Comparison of ENCODE assay signal across 8 cellular contexts in genomic region chr14:24093901-24094838, GRCh38. TPM values are rescaled to one million over a fixed set of nuclear protein-coding genes. Genes with fewer than 3 reads are reported as not detected.
DNase-seq lines count a peak whose midpoint lies in the region; ATAC-seq and TF ChIP-seq lines count a peak whose summit lies in the region.

PCK2 (plus strand) TSS chr14:24094311; CDS start chr14:24094406, 95 bp downstream.

- peaks cover 19% of the 10 kb centered on the region for H3K36me3 Mint-ChIP-seq in activated T-helper 2 cell treated with anti-CD3 and anti-CD28 coated beads, Interferon-gamma antibody, Interleukin-2, Interleukin-4, amounts not matched to agents 10 μg/mL and 5 μg/mL and 100 μg/mL, durations not matched to agents 14 hours and 24 hours and 36 hours (ENCODE audit: low read depth)
- no peaks in the 10 kb centered on the region for H3K36me3 Mint-ChIP-seq in nephron progenitor cell (ENCODE audit: low read depth)

- intact Hi-C loops in activated T-helper 2 cell treated with anti-CD3 and anti-CD28 coated beads, Interferon-gamma antibody, Interleukin-2, Interleukin-4, amounts not matched to agents 10 μg/mL and 5 μg/mL and 100 μg/mL, durations not matched to agents 14 hours and 24 hours and 36 hours (cut with micrococcal nuclease): loop anchor here (1.0 to 10.0 kb wide), 3 partner anchors 41 to 341 kb away; partner anchors contain the start of gene DHRS4L2
- intact Hi-C loops in stomach (cut with DNase I; ENCODE audit: low total_unique reads): no loop called here

- peaks cover 29% of the 10 kb centered on the region for H3K4me1 ChIP-seq in Karpas-422 (ENCODE audit: low read length)
- H3K4me1 ChIP-seq in stomach: peaks cover 10 to 54% (median 39%) of the 10 kb centered on the region in 4 donors

- no peaks in the 10 kb centered on the region for H4K20me1 ChIP-seq in Karpas-422 (ENCODE audit: insufficient read depth, low read depth, low read length)

- WGBS in stomach, 5 donors: 0% methylated on average over 47 to 68 of the region's 68 CpGs

- POLR2A ChIA-PET in RWPE1 (lab: Yijun Ruan, JAX; ENCODE audit: low non-redundant PET): interaction anchor here (0.6 to 1.4 kb wide), 6 partner anchors 15 to 539 kb away, joined by 3 to 5 read pairs (median 4); partner anchors contain the start of genes DCAF11 and EMC9

- peaks cover 18% of the 10 kb centered on the region for H3K79me2 ChIP-seq in Karpas-422 (ENCODE audit: low read length)

- H3K9me3 ChIP-seq in Karpas-422 (ENCODE audit: low read length) (no peaks in the 10 kb centered on the region), stomach (no peaks in the 10 kb centered on the region)

- peak in 1 of 4 donors; percentile 26 for TF ChIP-seq POLR2A in stomach (IDR thresholded peaks at IDR 0.05)

- H2AFZ ChIP-seq in Karpas-422 (ENCODE audit: low read length): no peak within 1 kb of the TSS

- H3K4me3 ChIP-seq in Karpas-422 (ENCODE audit: low read length) (peak within 1 kb of the TSS; percentile 95), fibroblast of the aortic adventitia (ENCODE audit: low read depth, low read length) (peak within 1 kb of the TSS; percentile 87), stomach (peak within 1 kb of the TSS; percentile 70 to 85 (median 74))

- peak within 1 kb of the TSS; percentile 98 for H3K27ac Mint-ChIP-seq in activated T-helper 2 cell treated with anti-CD3 and anti-CD28 coated beads, Interferon-gamma antibody, Interleukin-2, Interleukin-4, amounts not matched to agents 10 μg/mL and 5 μg/mL and 100 μg/mL, durations not matched to agents 14 hours and 24 hours and 36 hours
- peak within 1 kb of the TSS; percentile 99 for H3K27ac Mint-ChIP-seq in nephron progenitor cell

- H3K36me3 ChIP-seq in Karpas-422 (ENCODE audit: insufficient read depth, low read length) (0 out of 2 replicates have a peak, but pooled peaks cover 4% of the 10 kb centered on the region), stomach (peaks cover 0 to 14% (median 14%) of the 10 kb centered on the region in 4 donors)

- H3K9ac ChIP-seq in Karpas-422 (ENCODE audit: low read length): peak within 1 kb of the TSS; percentile 97

- H3K27ac ChIP-seq in Karpas-422 (ENCODE audit: low read length) (peak within 1 kb of the TSS; percentile 91), RWPE1 (peak within 1 kb of the TSS; percentile 88), stomach (peak within 1 kb of the TSS; percentile 94 to 99 (median 95))

- TF ChIP-seq CTCF in RWPE1 (conservative IDR thresholded peaks at IDR 0.05; ENCODE audit: low read depth): no peak
- no peak for TF ChIP-seq CTCF in fibroblast of the aortic adventitia (IDR thresholded peaks at IDR 0.05; ENCODE audit: insufficient read depth, low read length)
- TF ChIP-seq CTCF in nephron progenitor cell (IDR thresholded peaks at IDR 0.05): no peak
- TF ChIP-seq CTCF in stomach (IDR thresholded peaks at IDR 0.05): peak in 1 of 7 experiments; percentile 8

- CTCF ChIA-PET in RWPE1 (lab: Yijun Ruan, JAX): interaction anchor here (0.6 to 6.1 kb wide), 5 partner anchors 15 to 271 kb away, joined by 3 to 51 read pairs (median 4); no protein-coding TSS in a partner anchor

- peak; percentile 38 for DNase-seq in DMS114 treated with DMSO at 0.1 percent for 48 hours (lab: John Stamatoyannopoulos, UW; ENCODE audit: unreplicated experiment)
- DNase-seq in Karpas-422: peak; percentile 96
- peak; percentile 97 for DNase-seq in RWPE1 (ENCODE audit: low spot score)
- DNase-seq in activated T-helper 2 cell treated with anti-CD3 and anti-CD28 coated beads, Interferon-gamma antibody, Interleukin-2, Interleukin-4, amounts not matched to agents 10 μg/mL and 5 μg/mL and 100 μg/mL, durations not matched to agents 14 hours and 24 hours and 36 hours (ENCODE audit: low spot score): peak; percentile 68
- peak; percentile 92 for DNase-seq in fibroblast of the aortic adventitia (ENCODE audit: low read depth)
- peak; percentile 85 for DNase-seq in nephron progenitor cell
- DNase-seq in stomach: peak; percentile 94

- peak within 1 kb of the TSS; percentile 97 for H3K4me3 Mint-ChIP-seq in activated T-helper 2 cell treated with anti-CD3 and anti-CD28 coated beads, Interferon-gamma antibody, Interleukin-2, Interleukin-4, amounts not matched to agents 10 μg/mL and 5 μg/mL and 100 μg/mL, durations not matched to agents 14 hours and 24 hours and 36 hours (ENCODE audit: low read depth)
- peak within 1 kb of the TSS; percentile 96 for H3K4me3 Mint-ChIP-seq in nephron progenitor cell

- peak; percentile 50 for ATAC-seq in GM21737 (IDR thresholded peaks at IDR 0.05; ENCODE audit: unreplicated experiment)

- H3K9me3 Mint-ChIP-seq in activated T-helper 2 cell treated with anti-CD3 and anti-CD28 coated beads, Interferon-gamma antibody, Interleukin-2, Interleukin-4, amounts not matched to agents 10 μg/mL and 5 μg/mL and 100 μg/mL, durations not matched to agents 14 hours and 24 hours and 36 hours: no peaks in the 10 kb centered on the region
- H3K9me3 Mint-ChIP-seq in nephron progenitor cell: no peaks in the 10 kb centered on the region

- H3K4me2 ChIP-seq in Karpas-422 (ENCODE audit: low read depth, low read length, poor library complexity, severe bottlenecking): peak within 1 kb of the TSS; percentile 95

- TF ChIP-seq EP300 in stomach (IDR thresholded peaks at IDR 0.05): no peak

- no peaks in the 10 kb centered on the region for H3K27me3 ChIP-seq in Karpas-422 (ENCODE audit: low read length)
- no peaks in the 10 kb centered on the region for H3K27me3 ChIP-seq in stomach

- H3K9me2 ChIP-seq in Karpas-422 (replicated peaks; ENCODE audit: insufficient read depth, low read length): no peaks in the 10 kb centered on the region

- no peaks in the 10 kb centered on the region for H3K27me3 Mint-ChIP-seq in activated T-helper 2 cell treated with anti-CD3 and anti-CD28 coated beads, Interferon-gamma antibody, Interleukin-2, Interleukin-4, amounts not matched to agents 10 μg/mL and 5 μg/mL and 100 μg/mL, durations not matched to agents 14 hours and 24 hours and 36 hours (ENCODE audit: low read depth)
- peaks cover 12% of the 10 kb centered on the region for H3K27me3 Mint-ChIP-seq in nephron progenitor cell (ENCODE audit: low read depth, poor library complexity)

- H3K4me1 Mint-ChIP-seq in activated T-helper 2 cell treated with anti-CD3 and anti-CD28 coated beads, Interferon-gamma antibody, Interleukin-2, Interleukin-4, amounts not matched to agents 10 μg/mL and 5 μg/mL and 100 μg/mL, durations not matched to agents 14 hours and 24 hours and 36 hours (ENCODE audit: low read depth): peaks cover 31% of the 10 kb centered on the region
- H3K4me1 Mint-ChIP-seq in nephron progenitor cell: peaks cover 43% of the 10 kb centered on the region

RNA-seq across cellular contexts. Expression of gene PCK2, which starts in this region (rescaled TPM):
- total RNA-seq in Karpas-422 (2014; rRNA removed; shearing (Covaris generic); ENCODE audit: low replicate concordance): 106 and 151 TPM in 2 replicates
- total RNA-seq in activated T-helper 2 cell treated with anti-CD3 and anti-CD28 coated beads, Interferon-gamma antibody, Interleukin-2, Interleukin-4, amounts not matched to agents 10 μg/mL and 5 μg/mL and 100 μg/mL, durations not matched to agents 14 hours and 24 hours and 36 hours: 62.7 and 62.8 TPM in 2 replicates
- total RNA-seq in fibroblast of the aortic adventitia (ENCODE audit: low replicate concordance) (20.1 and 36.5 TPM in 2 replicates), stomach (100 to 1,000 TPM in 1 of 5 donors, 10 to 100 TPM in 1, 1 to 10 TPM in 3; 2.3 to 168 (median 8.4) TPM)
- polyA plus RNA-seq in stomach: 10 to 100 TPM; 12.3 to 24.0 (median 17.0) TPM

Comparison
In these comparisons a context has a peak if more than half of its experiments do, and no peak if none do; other contexts are left out.
1. Peak in every context shown above with its lines: DNase-seq, ATAC-seq, H3K4me3 ChIP-seq and H3K27ac ChIP-seq.
2. DNase-seq: peak in every context shown above with its lines; median percentile 97 in RWPE1; 96 in Karpas-422; 94 in stomach; 92 in fibroblast of the aortic adventitia; 85 in nephron progenitor cell; 68 in activated T-helper 2 cell treated with anti-CD3 and anti-CD28 coated beads, Interferon-gamma antibody, Interleukin-2, Interleukin-4, amounts not matched to agents 10 μg/mL and 5 μg/mL and 100 μg/mL, durations not matched to agents 14 hours and 24 hours and 36 hours; 38 in DMS114 treated with DMSO at 0.1 percent for 48 hours.